ENCODE assay signal across 8 cellular contexts in genomic region chr12:49189731-49190314, GRCh38. TPM values are rescaled to one million over a fixed set of nuclear protein-coding genes. Genes with fewer than 3 reads are reported as not detected.
A peak's percentile ranks its signal among the peaks of the same experiment; 100 is the strongest.
DNase-seq lines count a peak whose midpoint lies in the region; ATAC-seq and TF ChIP-seq lines count a peak whose summit lies in the region.

No MANE protein-coding gene starts in this region.

- TF ChIP-seq CTCF in VCaP (conservative IDR thresholded peaks at IDR 0.05), result no peak

- H3K27ac Mint-ChIP-seq in activated CD4-positive, alpha-beta T cell treated with anti-CD3 and anti-CD28 coated beads, Interleukin-2, amount 10 ng/mL, durations not matched to agents 24 days and 14 days, result peak overlapping the region; percentile 99

- peak overlapping the region; percentile 96 for H3K9ac ChIP-seq in iPS-18a (ENCODE audit: low read length)

- intact Hi-C loops in activated CD4-positive, alpha-beta T cell treated with anti-CD3 and anti-CD28 coated beads, Interleukin-2, amount 10 ng/mL, durations not matched to agents 24 days and 14 days (cut with micrococcal nuclease), result loop anchor here (1.0 to 5.0 kb wide), 5 partner anchors 13 to 128 kb away; partner anchors contain the start of genes KMT2D, TUBA1B and TUBA1C

- H3K4me3 ChIP-seq in iPS-18a (ENCODE audit: low read length), result peak overlapping the region; percentile 96

- peak overlapping the region; percentile 66 for H3K4me3 Mint-ChIP-seq in activated CD4-positive, alpha-beta T cell treated with anti-CD3 and anti-CD28 coated beads, Interleukin-2, amount 10 ng/mL, durations not matched to agents 24 days and 14 days

- H3K27ac ChIP-seq in VCaP, result peak overlapping the region; percentile 91
- no peak overlapping the region for H3K27ac ChIP-seq in iPS-18a (ENCODE audit: low read length)

- H3K36me3 ChIP-seq in iPS-18a (ENCODE audit: control insufficient read depth, low read depth, low read length), result peaks cover 12% of the 10 kb centered on the region

- ATAC-seq in GM18505 (IDR thresholded peaks at IDR 0.05; ENCODE audit: unreplicated experiment) (no peak), GM21515 (IDR thresholded peaks at IDR 0.05; ENCODE audit: unreplicated experiment) (no peak)

- peaks cover 4% of the 10 kb centered on the region for H3K4me1 ChIP-seq in iPS-18a (ENCODE audit: control insufficient read depth, low read depth, low read length)

- H3K36me3 Mint-ChIP-seq in activated CD4-positive, alpha-beta T cell treated with anti-CD3 and anti-CD28 coated beads, Interleukin-2, amount 10 ng/mL, durations not matched to agents 24 days and 14 days (ENCODE audit: low read depth), result peaks cover 11% of the 10 kb centered on the region

- peaks cover 11% of the 10 kb centered on the region for H3K4me1 Mint-ChIP-seq in activated CD4-positive, alpha-beta T cell treated with anti-CD3 and anti-CD28 coated beads, Interleukin-2, amount 10 ng/mL, durations not matched to agents 24 days and 14 days

- no peak for DNase-seq in activated CD4-positive, alpha-beta T cell treated with anti-CD3 and anti-CD28 coated beads, Interleukin-2, amount 10 ng/mL, durations not matched to agents 24 days and 14 days
- DNase-seq in activated CD4-positive, alpha-beta T cell treated with anti-CD3 and anti-CD28 coated beads for 4 hours, result no peak
- peak; percentile 80 for DNase-seq in superior temporal gyrus (ENCODE audit: extremely low spot score)
- DNase-seq in SKM-1 treated with dmso at 0.1 percent for 144 hours (lab: John Stamatoyannopoulos, UW; ENCODE audit: unreplicated experiment), result no peak

- no peaks in the 10 kb centered on the region for H3K27me3 ChIP-seq in iPS-18a (ENCODE audit: control insufficient read depth, insufficient read depth, low read length)

- H3K27me3 Mint-ChIP-seq in activated CD4-positive, alpha-beta T cell treated with anti-CD3 and anti-CD28 coated beads, Interleukin-2, amount 10 ng/mL, durations not matched to agents 24 days and 14 days, result peaks cover 9% of the 10 kb centered on the region

- no peaks in the 10 kb centered on the region for H3K9me3 Mint-ChIP-seq in activated CD4-positive, alpha-beta T cell treated with anti-CD3 and anti-CD28 coated beads, Interleukin-2, amount 10 ng/mL, durations not matched to agents 24 days and 14 days

- TF ChIP-seq POLR2A in GM18505 (IDR thresholded peaks at IDR 0.05; ENCODE audit: borderline replicate concordance, extremely low read depth, insufficient read depth, insufficient read length), result no peak

- no peaks in the 10 kb centered on the region for H3K9me3 ChIP-seq in iPS-18a (ENCODE audit: control insufficient read depth, low read depth, low read length)

RNA-seq across cellular contexts. Expression of gene TUBA1A, which starts 0.9 kb away (rescaled TPM):
- 45.9 and 46.8 TPM in 2 replicates for total RNA-seq in activated CD4-positive, alpha-beta T cell treated with anti-CD3 and anti-CD28 coated beads, Interleukin-2, amount 10 ng/mL, durations not matched to agents 24 days and 14 days

RNA-seq across cellular contexts. Expression of gene TUBA1B, which starts 58.6 kb away (rescaled TPM):
- 1,679 and 1,696 TPM in 2 replicates for total RNA-seq in activated CD4-positive, alpha-beta T cell treated with anti-CD3 and anti-CD28 coated beads, Interleukin-2, amount 10 ng/mL, durations not matched to agents 24 days and 14 days
